ENCODE assay signal across 8 cellular contexts in the genomic region with DNA sequence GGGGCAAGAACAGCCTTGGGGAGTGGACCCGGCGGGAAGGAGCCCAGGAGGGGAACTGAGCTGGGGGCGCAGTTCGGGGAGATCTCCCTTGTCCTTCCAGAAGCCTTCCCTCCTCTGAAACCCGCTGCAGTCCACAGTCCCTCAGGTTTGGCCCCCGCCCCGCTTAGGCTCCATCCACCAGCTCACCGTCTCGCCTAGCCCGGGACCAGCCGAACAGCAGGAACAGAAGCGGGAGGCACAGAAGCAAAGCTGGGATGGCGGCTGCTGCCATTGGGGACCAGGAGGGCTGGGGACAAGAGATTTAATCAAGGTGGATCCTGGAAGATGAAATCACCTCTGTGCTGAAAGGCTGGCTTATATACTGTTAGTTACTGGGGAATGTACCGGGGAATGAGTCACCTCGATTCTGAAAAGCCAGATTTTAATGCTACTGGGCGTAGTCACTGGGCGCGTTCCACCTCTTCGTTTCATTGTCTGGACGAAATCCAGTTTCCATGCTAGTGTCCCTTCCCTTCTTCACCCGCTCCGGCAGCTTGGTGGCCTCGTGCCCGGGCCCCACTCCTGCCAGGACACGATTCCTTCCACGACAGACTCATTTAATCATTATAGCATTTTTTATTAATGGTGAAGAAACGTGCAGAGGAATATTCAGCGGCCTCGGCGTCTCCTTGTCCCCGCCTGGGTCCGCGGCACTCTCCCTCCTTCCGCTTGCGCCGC. TPM values are rescaled to one million over a fixed set of nuclear protein-coding genes. Genes with fewer than 3 reads are reported as not detected.
A peak's percentile ranks its signal among the peaks of the same experiment; 100 is the strongest.
DNase-seq lines count a peak whose midpoint lies in the region; ATAC-seq and TF ChIP-seq lines count a peak whose summit lies in the region.

A gene with protein sequence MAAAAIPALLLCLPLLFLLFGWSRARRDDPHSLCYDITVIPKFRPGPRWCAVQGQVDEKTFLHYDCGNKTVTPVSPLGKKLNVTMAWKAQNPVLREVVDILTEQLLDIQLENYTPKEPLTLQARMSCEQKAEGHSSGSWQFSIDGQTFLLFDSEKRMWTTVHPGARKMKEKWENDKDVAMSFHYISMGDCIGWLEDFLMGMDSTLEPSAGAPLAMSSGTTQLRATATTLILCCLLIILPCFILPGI (minus strand): TSS at position 332 of the 717 bp plus-strand sequence. CDS start 61 bp downstream, at position 271.

- H4K91ac ChIP-seq in trophoblast cell (ENCODE audit: low read depth, low read length): no peak within 1 kb of the TSS

- peak within 1 kb of the TSS; percentile 33 for H3K27ac Mint-ChIP-seq in Calu3 (ENCODE audit: unreplicated experiment)

- no peak within 1 kb of the TSS for H2BK5ac ChIP-seq in trophoblast cell (ENCODE audit: low read depth, low read length, poor library complexity)

- no peak within 1 kb of the TSS for H3K14ac ChIP-seq in trophoblast cell (ENCODE audit: low read length)

- peaks cover 6% of the 10 kb centered on the region for H3K36me3 Mint-ChIP-seq in Calu3 (ENCODE audit: insufficient read depth, unreplicated experiment)

- H3K23ac ChIP-seq in trophoblast cell (ENCODE audit: low read length): no peak within 1 kb of the TSS

- H3K4me3 ChIP-seq in PC-3 (ENCODE audit: low read length) (peak within 1 kb of the TSS; percentile 65), esophagus (ENCODE audit: low read depth in 1 of 2, low read length in 2 of 2) (peak within 1 kb of the TSS; percentile 58 to 61), trophoblast cell (ENCODE audit: low read depth, low read length) (no peak within 1 kb of the TSS)

- no peak within 1 kb of the TSS for H2AK5ac ChIP-seq in trophoblast cell (ENCODE audit: low read length)

- no peak within 1 kb of the TSS for H3K18ac ChIP-seq in trophoblast cell (ENCODE audit: low read length)

- no peak within 1 kb of the TSS for H3K4ac ChIP-seq in trophoblast cell (ENCODE audit: low read depth, low read length)

- peak within 1 kb of the TSS; percentile 67 for H3K4me3 Mint-ChIP-seq in Calu3 (ENCODE audit: low read depth, unreplicated experiment)

- H3K79me2 ChIP-seq in PC-3 (ENCODE audit: low read length) (no peaks in the 10 kb centered on the region), trophoblast cell (ENCODE audit: control insufficient read depth, insufficient read depth, low read length, poor library complexity) (no peaks in the 10 kb centered on the region)

- H3K4me2 ChIP-seq in PC-3 (ENCODE audit: low read length) (peak within 1 kb of the TSS; percentile 97), trophoblast cell (ENCODE audit: low read length) (no peak within 1 kb of the TSS)

- H3K27ac ChIP-seq in PC-3 (ENCODE audit: low read length): peak within 1 kb of the TSS; percentile 59
- H3K27ac ChIP-seq in esophagus (ENCODE audit: low read depth in 2 of 2, low read length in 1 of 2): peak within 1 kb of the TSS; percentile 85 to 92
- H3K27ac ChIP-seq in trophoblast cell (ENCODE audit: low read depth, low read length): no peak within 1 kb of the TSS

- WGBS in esophagus, 2 donors: 4 to 6% methylated on average over 36 of the region's 36 CpGs
- WGBS in trophoblast cell (ENCODE audit: extremely low coverage, insufficient coverage, insufficient read length): no CpG with 5 or more reads among the region's 36 CpGs

- CTCF ChIA-PET in Calu3 (lab: Charles Lee): interaction anchor here (1.5 kb wide), 1 partner anchor 9 kb away, joined by 5 read pairs; no protein-coding TSS in a partner anchor
- CTCF ChIA-PET in PC-3 (lab: Charles Lee): no interaction called here

- no peaks in the 10 kb centered on the region for H3K79me1 ChIP-seq in trophoblast cell (ENCODE audit: low read length)

- H3K9ac ChIP-seq in PC-3 (ENCODE audit: low read length) (peak within 1 kb of the TSS; percentile 45), trophoblast cell (ENCODE audit: low read length) (no peak within 1 kb of the TSS)

- no peaks in the 10 kb centered on the region for H3K36me3 ChIP-seq in PC-3 (ENCODE audit: low read depth, low read length)
- H3K36me3 ChIP-seq in esophagus (ENCODE audit: control insufficient read depth in 2 of 2, insufficient read depth in 2 of 2, low read length in 1 of 2): no peaks in the 10 kb centered on the region
- H3K36me3 ChIP-seq in trophoblast cell (ENCODE audit: control insufficient read depth in 1 of 2, insufficient read depth in 2 of 2, low read length in 2 of 2): no peaks in the 10 kb centered on the region

- peaks cover 34% of the 10 kb centered on the region for H3K27me3 Mint-ChIP-seq in Calu3 (ENCODE audit: unreplicated experiment)

- H3K9me3 ChIP-seq in PC-3 (ENCODE audit: low read length) (no peaks in the 10 kb centered on the region), esophagus (ENCODE audit: control insufficient read depth in 2 of 2, insufficient read depth in 1 of 2, low read depth in 1 of 2, low read length in 1 of 2) (no peaks in the 10 kb centered on the region), trophoblast cell (ENCODE audit: insufficient read depth, low read depth, low read length) (no peaks in the 10 kb centered on the region)

- H3K4me1 Mint-ChIP-seq in Calu3 (ENCODE audit: low read depth, unreplicated experiment): peaks cover 8% of the 10 kb centered on the region

- POLR2A ChIA-PET in PC-3 (lab: Charles Lee; ENCODE audit: unreplicated experiment): no interaction called here

- intact Hi-C loops in Calu3 (cut with micrococcal nuclease; ENCODE audit: unreplicated experiment): no loop called here
- intact Hi-C loops in PC-3 (cut with micrococcal nuclease): no loop called here

- TF ChIP-seq CTCF in Calu3 (IDR thresholded peaks at IDR 0.05; ENCODE audit: unreplicated experiment) (no peak), PC-3 (conservative IDR thresholded peaks at IDR 0.05; ENCODE audit: low read depth, low read length) (no peak)

- H3K9me3 Mint-ChIP-seq in Calu3 (ENCODE audit: low read depth, unreplicated experiment): no peaks in the 10 kb centered on the region

- BruUV-seq in Calu3 (replicated peaks; lab: Mats Ljungman, UMichigan): TSS peak; percentile 71
- BruUV-seq in PC-3 (replicated peaks; lab: Mats Ljungman, UMichigan): TSS peak; percentile 67

- H3K27me3 ChIP-seq in PC-3 (ENCODE audit: low read length): no peaks in the 10 kb centered on the region
- H3K27me3 ChIP-seq in esophagus (ENCODE audit: control insufficient read depth in 1 of 2, insufficient read depth in 2 of 2, low read length in 2 of 2): no peaks in the 10 kb centered on the region
- no peaks in the 10 kb centered on the region for H3K27me3 ChIP-seq in trophoblast cell (ENCODE audit: insufficient read depth, low read length)

- no peaks in the 10 kb centered on the region for H4K20me1 ChIP-seq in PC-3 (ENCODE audit: low read length)

- no peaks in the 10 kb centered on the region for H3F3A ChIP-seq in PC-3 (ENCODE audit: low read length, unreplicated experiment)

- H2AFZ ChIP-seq in PC-3 (ENCODE audit: low read length): peak within 1 kb of the TSS; percentile 88
- no peak within 1 kb of the TSS for H2AFZ ChIP-seq in trophoblast cell (ENCODE audit: insufficient read depth, low read length, poor library complexity)

- H4K12ac ChIP-seq in trophoblast cell (ENCODE audit: low read depth, low read length): no peak within 1 kb of the TSS

- H4K8ac ChIP-seq in trophoblast cell (ENCODE audit: low read depth, low read length): no peak within 1 kb of the TSS

- no peak within 1 kb of the TSS for H2BK120ac ChIP-seq in trophoblast cell (ENCODE audit: insufficient read depth, low read length, poor library complexity)

- H2BK12ac ChIP-seq in trophoblast cell (ENCODE audit: low read length): no peak within 1 kb of the TSS

- peak; percentile 92 for ATAC-seq in PC-3
- no peak for ATAC-seq in HG03039 (IDR thresholded peaks at IDR 0.05; ENCODE audit: unreplicated experiment)
- ATAC-seq in HG02973 (IDR thresholded peaks at IDR 0.05; ENCODE audit: unreplicated experiment): no peak
- ATAC-seq in HG03175 (IDR thresholded peaks at IDR 0.05; ENCODE audit: unreplicated experiment): no peak

- no peaks in the 10 kb centered on the region for H3K9me2 ChIP-seq in PC-3 (replicated peaks; ENCODE audit: low read length)

- peaks cover 17% of the 10 kb centered on the region; the same call in 1 of the 2 replicates for H3K4me1 ChIP-seq in PC-3 (ENCODE audit: insufficient read depth, low read length)
- peaks cover 2 to 19% of the 10 kb centered on the region in 2 donors for H3K4me1 ChIP-seq in esophagus (ENCODE audit: control insufficient read depth in 2 of 2, insufficient read depth in 2 of 2, low read length in 1 of 2)
- no peaks in the 10 kb centered on the region for H3K4me1 ChIP-seq in trophoblast cell (ENCODE audit: control insufficient read depth in 1 of 2, insufficient read depth in 2 of 2, low read length in 2 of 2)

- DNase-seq in Calu3 (peak; percentile 44), PC-3 (peak; percentile 89), trophoblast cell (peak; percentile 44 to 62), NCI-H510A (lab: John Stamatoyannopoulos, UW) (no peak)

RNA-seq across cellular contexts. Expression of the gene that starts here (rescaled TPM):
- total RNA-seq in Calu3 (2022) (1.3 and 2.3 TPM in 2 replicates), PC-3 (2014; rRNA removed) (1.1 and 3.6 TPM in 2 replicates)
- polyA plus RNA-seq in esophagus: 10 to 100 TPM; 33.9 to 75.3 TPM
- polyA plus RNA-seq in trophoblast cell (2013): not detected in 2 replicates
